In the genomic region with DNA sequence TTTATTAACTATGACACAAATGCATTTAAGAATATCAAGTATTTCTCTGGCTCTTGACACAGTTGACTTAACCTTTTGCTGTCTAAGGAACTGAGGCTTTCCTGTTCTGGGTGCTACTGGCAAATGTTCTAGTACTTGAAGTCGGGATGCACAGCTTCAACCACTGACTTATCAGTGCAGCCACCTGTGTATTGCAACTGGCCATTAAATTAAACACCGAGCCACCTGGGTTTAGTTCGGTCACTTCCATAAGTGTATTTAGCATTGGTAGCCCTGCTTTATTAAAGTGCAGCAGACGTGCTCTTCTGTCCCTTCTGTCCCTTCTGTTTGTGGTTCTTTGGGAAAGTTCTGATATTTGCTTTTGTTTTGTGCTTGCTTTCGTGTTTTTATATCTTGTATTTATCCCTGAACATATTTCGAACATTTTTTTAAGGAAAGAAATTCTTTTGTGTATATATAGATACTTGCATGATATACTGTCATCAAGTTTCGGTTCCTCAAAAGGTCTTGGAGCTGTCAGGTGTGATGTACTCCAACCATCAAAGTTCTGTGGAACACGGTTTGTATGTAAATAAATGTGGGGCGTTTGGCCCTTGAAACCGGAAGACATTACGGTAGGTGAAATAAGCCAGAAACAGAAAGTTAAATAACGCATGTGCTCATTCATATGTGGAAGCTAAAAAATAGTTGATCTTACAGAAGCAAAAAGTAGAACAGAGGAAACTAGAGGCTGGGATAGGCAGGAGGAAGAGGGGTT, we compare ENCODE assay signal across 18 cellular contexts.
A peak's percentile ranks its signal among the peaks of the same experiment; 100 is the strongest.
DNase-seq lines count a peak whose midpoint lies in the region; ATAC-seq and TF ChIP-seq lines count a peak whose summit lies in the region.
"Had no signal": no experiment of that assay in that cellular context is flagged by ENCODE, and none has a peak within 500 bp of the region (broad histone marks: within the 10 kb centered on the region; RNA-seq: fewer than 3 reads in every experiment).

No MANE protein-coding gene starts in this region.

- H3K4me2 ChIP-seq in osteoblast (ENCODE audit: insufficient read depth, low read length): no peak overlapping the region
- H3K4me2 ChIP-seq: hepatocyte, neural progenitor cell had no signal

- no peak overlapping the region for H3K4me3 ChIP-seq in osteoblast (ENCODE audit: insufficient read depth, low read length)
- H3K4me3 ChIP-seq: cardiac muscle cell, hepatocyte, neural progenitor cell, vagina had no signal

- H3K9me3 ChIP-seq in osteoblast (ENCODE audit: low read depth, low read length): no peaks in the 10 kb centered on the region
- H3K9me3 ChIP-seq: vagina had no signal

- no peak overlapping the region for H3K27ac ChIP-seq in osteoblast (ENCODE audit: low read depth, low read length)
- H3K27ac ChIP-seq: cardiac muscle cell, hepatocyte, neural progenitor cell, vagina had no signal

- no peak for TF ChIP-seq CTCF in osteoblast (IDR thresholded peaks at IDR 0.05; ENCODE audit: extremely low read depth, low read depth, low read length)

- no peaks in the 10 kb centered on the region for H3K36me3 ChIP-seq in osteoblast (ENCODE audit: insufficient read depth, low read length)
- H3K36me3 ChIP-seq: cardiac muscle cell, neural progenitor cell, vagina had no signal

- peak; percentile 97 for ATAC-seq in GM18519 (IDR thresholded peaks at IDR 0.05; ENCODE audit: low FRiP score, unreplicated experiment)
- peak; percentile 75 for ATAC-seq in GM21619 (IDR thresholded peaks at IDR 0.05; ENCODE audit: unreplicated experiment)
- peak; percentile 76 for ATAC-seq in HG03378 (IDR thresholded peaks at IDR 0.05; ENCODE audit: unreplicated experiment)
- ATAC-seq: effector memory CD8-positive, alpha-beta T cell had no signal

- H2AFZ ChIP-seq in osteoblast (ENCODE audit: low read length): no peak overlapping the region
- H2AFZ ChIP-seq: hepatocyte, neural progenitor cell had no signal

- H3K79me2 ChIP-seq in osteoblast (ENCODE audit: insufficient read depth, low read length): no peaks in the 10 kb centered on the region
- H3K79me2 ChIP-seq: hepatocyte had no signal

- H4K20me1 ChIP-seq in osteoblast (ENCODE audit: insufficient read depth, low read length): no peaks in the 10 kb centered on the region

- DNase-seq in RPMI8226: peak; percentile 96
- DNase-seq in osteoblast (ENCODE audit: insufficient read length, low spot score, missing footprints): no peak
- DNase-seq in NCI-H2107 treated with DMSO at 0.1 percent for 48 hours (lab: John Stamatoyannopoulos, UW; ENCODE audit: unreplicated experiment): no peak
- no peak for DNase-seq in NCI-H2081 treated with DMSO at 0.1 percent for 48 hours (lab: John Stamatoyannopoulos, UW)
- DNase-seq in NCI-H1048 (lab: John Stamatoyannopoulos, UW): no peak
- DNase-seq: activated CD4-positive, alpha-beta memory T cell treated with anti-CD3 and anti-CD28 coated beads for 36 hours; effector memory CD8-positive, alpha-beta T cell; KG1; NCI-H1436; NCI-H510A; SW 1271 had no signal

- no peaks in the 10 kb centered on the region for H3K4me1 ChIP-seq in osteoblast (ENCODE audit: insufficient read depth, low read length)
- H3K4me1 ChIP-seq: vagina had no signal

- no peaks in the 10 kb centered on the region for H3K27me3 ChIP-seq in osteoblast (ENCODE audit: insufficient read depth, low read length)
- H3K27me3 ChIP-seq: cardiac muscle cell, hepatocyte, neural progenitor cell, vagina had no signal
